In the genomic region with DNA sequence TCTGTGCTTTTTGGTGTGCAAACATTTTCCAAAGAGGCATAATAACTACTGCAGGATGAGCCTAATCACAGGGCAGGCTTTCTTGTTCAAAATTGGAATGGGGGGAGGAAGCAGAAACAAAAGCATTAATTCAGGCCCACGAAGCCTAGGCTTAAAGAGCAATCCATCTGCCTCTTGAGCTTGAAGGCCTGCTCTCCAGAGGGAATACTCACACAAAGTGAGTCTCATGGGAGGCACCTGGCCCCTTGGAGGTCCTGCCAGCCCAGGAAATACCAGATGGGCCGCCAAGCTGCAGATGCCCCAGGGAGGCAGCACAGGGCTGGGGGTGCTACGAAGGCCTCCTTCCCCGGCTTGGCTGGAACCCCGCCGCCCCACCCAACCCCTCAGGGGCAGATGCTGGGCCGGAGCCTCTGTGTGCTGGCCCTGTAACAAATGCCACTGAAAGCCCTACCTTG, we compare ENCODE assay signal across 17 cellular contexts. TPM values are rescaled to one million over a fixed set of nuclear protein-coding genes. Genes with fewer than 3 reads are reported as not detected.
A peak's percentile ranks its signal among the peaks of the same experiment; 100 is the strongest.
DNase-seq lines count a peak whose midpoint lies in the region; ATAC-seq and TF ChIP-seq lines count a peak whose summit lies in the region.
"Had no signal": no experiment of that assay in that cellular context is flagged by ENCODE, and none has a peak within 500 bp of the region (broad histone marks: within the 10 kb centered on the region; RNA-seq: fewer than 3 reads in every experiment).

No MANE protein-coding gene starts in this region.

- no peak overlapping the region for H2AFZ ChIP-seq in DND-41 (ENCODE audit: low read depth, low read length)
- H2AFZ ChIP-seq: parathyroid adenoma had no signal

- no peaks in the 10 kb centered on the region for H3K79me2 ChIP-seq in DND-41 (ENCODE audit: insufficient read depth, low read length)
- H3K79me2 ChIP-seq: parathyroid adenoma had no signal

- H3K9me3 ChIP-seq in A673 (ENCODE audit: low read depth, low read length, poor library complexity, severe bottlenecking) (no peaks in the 10 kb centered on the region), DND-41 (ENCODE audit: insufficient read depth, low read length, severe bottlenecking) (no peaks in the 10 kb centered on the region), WERI-Rb-1 (ENCODE audit: severe bottlenecking) (no peaks in the 10 kb centered on the region)
- H3K9me3 ChIP-seq: Caco-2, SJSA1 had no signal

- H3K4me2 ChIP-seq in DND-41 (ENCODE audit: insufficient read depth, low read length): no peak overlapping the region

- intact Hi-C loops in A673 (cut with micrococcal nuclease; ENCODE audit: unreplicated experiment): no loop called here

- H3K36me3 ChIP-seq in A673 (ENCODE audit: insufficient read depth, low read length, poor library complexity, severe bottlenecking) (no peaks in the 10 kb centered on the region), DND-41 (ENCODE audit: insufficient read depth, low read length) (peaks cover 10% of the 10 kb centered on the region), WERI-Rb-1 (no peaks in the 10 kb centered on the region; the same call in 1 of the 2 replicates)
- H3K36me3 ChIP-seq: cardiac muscle cell had no signal

- H3K27ac ChIP-seq in A673 (ENCODE audit: low read depth, low read length, poor library complexity, severe bottlenecking) (peak overlapping the region; percentile 35), DND-41 (ENCODE audit: low read length) (peak overlapping the region; percentile 52), WERI-Rb-1 (peak overlapping the region; percentile 91)
- H3K27ac ChIP-seq: cardiac muscle cell, parathyroid adenoma, SJSA1 had no signal

- no TSS peak for BruUV-seq in A673 (replicated peaks; lab: Mats Ljungman, UMichigan)

- DNase-seq in A673 (ENCODE audit: low spot score) (no peak), DND-41 (no peak), NCI-H2107 treated with DMSO at 0.1 percent for 48 hours (lab: John Stamatoyannopoulos, UW; ENCODE audit: unreplicated experiment) (peak; percentile 66), WERI-Rb-1 (peak; percentile 75)
- no peak for DNase-seq in stimulated activated CD8-positive, alpha-beta memory T cell treated with anti-CD3 and anti-CD28 coated beads, Interleukin-4, amount 100 ng/mL, for 48 hours
- DNase-seq: activated CD4-positive, alpha-beta T cell treated with anti-CD3 and anti-CD28 coated beads, Interleukin-2, amount 50 U/mL, for 1 hour; activated T-cell treated with anti-CD3 and anti-CD28 coated beads, Interleukin-2, amount 50 U/mL, for 24 hours; Caco-2; effector CD8-positive, alpha-beta T cell; KBM-7; stimulated activated naive CD4-positive, alpha-beta T cell treated with Interleukin-2 at 50 U/mL for 16 hours had no signal

- H3K4me1 ChIP-seq in A673 (ENCODE audit: insufficient read depth, low read length, poor library complexity, severe bottlenecking) (peaks cover 16% of the 10 kb centered on the region), DND-41 (ENCODE audit: insufficient read depth, low read length) (no peaks in the 10 kb centered on the region)
- H3K4me1 ChIP-seq: Caco-2, parathyroid adenoma had no signal

- ATAC-seq in DND-41 (ENCODE audit: insufficient read depth, low read depth) (no peak), GM21786 (IDR thresholded peaks at IDR 0.05; ENCODE audit: unreplicated experiment) (no peak), GM21367 (IDR thresholded peaks at IDR 0.05; ENCODE audit: unreplicated experiment) (no peak), HG02970 (IDR thresholded peaks at IDR 0.05; ENCODE audit: low FRiP score, unreplicated experiment) (no peak)

- H3K9ac ChIP-seq in DND-41 (ENCODE audit: low read depth, low read length): no peak overlapping the region
- H3K9ac ChIP-seq: parathyroid adenoma had no signal

- H3K4me3 ChIP-seq in A673 (ENCODE audit: low read depth, low read length, poor library complexity, severe bottlenecking) (no peak overlapping the region), DND-41 (ENCODE audit: low read depth in 1 of 2, low read length in 2 of 2) (no peak overlapping the region), WERI-Rb-1 (ENCODE audit: low read depth, low read length) (no peak overlapping the region)
- H3K4me3 ChIP-seq: cardiac muscle cell, SJSA1 had no signal

- H3K27me3 ChIP-seq in A673 (replicated peaks; ENCODE audit: insufficient read depth, low read depth, low read length, poor library complexity) (no peaks in the 10 kb centered on the region), DND-41 (ENCODE audit: insufficient read depth, low read length, poor library complexity) (no peaks in the 10 kb centered on the region), WERI-Rb-1 (ENCODE audit: insufficient read depth, low read depth, severe bottlenecking) (no peaks in the 10 kb centered on the region)
- H3K27me3 ChIP-seq: cardiac muscle cell, SJSA1 had no signal

- no peak for TF ChIP-seq CTCF in A673 (conservative IDR thresholded peaks at IDR 0.05; ENCODE audit: low read depth, low read length)
- TF ChIP-seq CTCF in DND-41 (IDR thresholded peaks at IDR 0.05; ENCODE audit: borderline replicate concordance, extremely low read depth, low read length, poor library complexity, severe bottlenecking): no peak
- no peak for TF ChIP-seq CTCF in WERI-Rb-1 (IDR thresholded peaks at IDR 0.05; ENCODE audit: low read depth, low read length)

- POLR2A ChIA-PET in A673 (lab: Charles Lee; ENCODE audit: low non-redundant PET): no interaction called here

- H4K20me1 ChIP-seq in DND-41 (ENCODE audit: insufficient read depth, low read length): no peaks in the 10 kb centered on the region

- CTCF ChIA-PET in A673 (lab: Charles Lee): interaction anchor here (1.4 to 1.7 kb wide), 1 partner anchor 172 kb away, joined by 4 to 6 read pairs; no protein-coding TSS in a partner anchor

RNA-seq across cellular contexts. Expression of gene COMT, which starts 39.3 kb away (rescaled TPM):
- 87.8 and 98.6 TPM in 2 replicates for total RNA-seq in A673 (2021)

RNA-seq across cellular contexts. Expression of gene TXNRD2, which starts 39.3 kb away (rescaled TPM):
- 25.2 and 32.6 TPM in 2 replicates for total RNA-seq in A673 (2021)

RNA-seq across cellular contexts. Expression of gene GNB1L, which starts 47.6 kb away (rescaled TPM):
- 17.8 and 17.9 TPM in 2 replicates for total RNA-seq in A673 (2021)

RNA-seq across cellular contexts. Expression of gene RTL10, which starts 47.6 kb away (rescaled TPM):
- 22.7 and 25.6 TPM in 2 replicates for total RNA-seq in A673 (2021)

Comparison
In these comparisons a context has a peak if more than half of its experiments do, and no peak if none do; other contexts are left out.
1. DNase-seq: peak in NCI-H2107 treated with DMSO at 0.1 percent for 48 hours (single experiment) and WERI-Rb-1 (single experiment); none in A673 (single experiment), DND-41 (single experiment) and stimulated activated CD8-positive, alpha-beta memory T cell treated with anti-CD3 and anti-CD28 coated beads, Interleukin-4, amount 100 ng/mL, for 48 hours (single experiment).
2. H3K27ac ChIP-seq: peak in every context shown above with its lines; median percentile 91 in WERI-Rb-1; 52 in DND-41; 35 in A673.